Comparison of ENCODE assay signal across 8 cellular contexts in the genomic region with DNA sequence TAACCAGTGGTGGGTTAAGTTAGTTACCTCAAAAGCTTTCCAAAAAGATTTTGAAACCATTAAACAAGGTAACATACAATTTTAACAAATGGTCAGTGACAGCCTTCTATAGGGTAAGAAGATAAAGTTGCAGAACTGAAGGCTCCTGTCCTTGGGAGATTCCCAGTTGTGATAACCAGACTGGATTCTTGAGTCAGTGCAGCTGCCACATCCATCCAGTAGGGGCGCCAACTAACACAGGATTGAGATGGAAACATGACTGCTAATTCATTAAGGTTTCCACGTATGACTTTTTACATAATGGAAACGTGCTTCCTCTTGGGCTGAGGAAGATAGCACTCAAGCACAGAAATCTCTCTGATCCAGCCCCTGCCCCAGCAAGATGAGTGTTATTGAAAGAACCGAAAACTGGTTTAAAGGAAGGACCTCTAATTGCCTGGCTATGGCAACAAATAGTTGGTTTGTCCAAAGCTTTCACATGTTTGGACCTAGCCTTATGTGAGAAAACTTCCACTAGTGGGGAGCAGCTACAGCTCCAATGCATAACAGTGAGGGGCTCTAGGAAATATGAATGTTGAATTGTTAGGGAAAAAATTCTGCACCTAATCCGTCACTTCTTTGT.
DNase-seq lines count a peak whose midpoint lies in the region; ATAC-seq and TF ChIP-seq lines count a peak whose summit lies in the region.

No MANE protein-coding gene starts in this region.

- in situ Hi-C loops in G401 (cut with HindIII; ENCODE audit: low sequenced_read_pairs): no loop called here

- H3K27ac Mint-ChIP-seq in HFFc6 (no peak overlapping the region), activated B cell treated with CpG ODN at 0.5 μM for 24 hours (no peak overlapping the region)

- DNase-seq in ELF-1 (ENCODE audit: low read depth, low spot score) (peak; percentile 32), HFFc6 (peak; percentile 13), activated B cell treated with CpG ODN at 0.5 μM for 24 hours (no peak), lower lobe of right lung (no peak), C1 segment of cervical spinal cord (lab: John Stamatoyannopoulos, UW) (no peak), G401 (ENCODE audit: low spot score) (no peak)
- DNase-seq in NK-92 treated with Interleukin-12 subunit alpha and Interleukin-12 subunit beta, amount 100 ng/mL, for 24 hours (lab: John Stamatoyannopoulos, UW): no peak

- TF ChIP-seq CTCF in HFFc6 (IDR thresholded peaks at IDR 0.05): peak; percentile 79
- no peak for TF ChIP-seq CTCF in activated B cell treated with CpG ODN at 0.5 μM for 24 hours (IDR thresholded peaks at IDR 0.05)
- TF ChIP-seq CTCF in lower lobe of right lung (IDR thresholded peaks at IDR 0.05): peak; percentile 46

- intact Hi-C loops in activated B cell treated with CpG ODN at 0.5 μM for 24 hours (cut with micrococcal nuclease) (loop anchor here (1.0 to 2.0 kb wide), 2 partner anchors 151 to 269 kb away; a partner anchor contains a TSS), lower lobe of right lung (cut with DNase I) (no loop called here)

- peaks cover 5% of the 10 kb centered on the region for H3K36me3 Mint-ChIP-seq in HFFc6 (ENCODE audit: low read depth)
- no peaks in the 10 kb centered on the region for H3K36me3 Mint-ChIP-seq in activated B cell treated with CpG ODN at 0.5 μM for 24 hours (ENCODE audit: low read depth)

- no peaks in the 10 kb centered on the region for H3K27me3 ChIP-seq in lower lobe of right lung (ENCODE audit: low read depth)

- H3K4me3 Mint-ChIP-seq in HFFc6: no peak overlapping the region
- no peak overlapping the region for H3K4me3 Mint-ChIP-seq in activated B cell treated with CpG ODN at 0.5 μM for 24 hours

- no peak overlapping the region for H3K27ac ChIP-seq in lower lobe of right lung

- H3K4me1 ChIP-seq in lower lobe of right lung: no peaks in the 10 kb centered on the region

- H3K4me1 Mint-ChIP-seq in HFFc6 (ENCODE audit: low read depth) (peaks cover 12% of the 10 kb centered on the region), activated B cell treated with CpG ODN at 0.5 μM for 24 hours (no peaks in the 10 kb centered on the region)

- POLR2A ChIA-PET in activated B cell treated with CpG ODN at 0.5 μM for 24 hours (lab: Charles Lee): interaction anchor here (0.6 to 1.3 kb wide), 2 partner anchors 33 to 34 kb away, joined by 3 read pairs; no protein-coding TSS in a partner anchor

- H3K9me3 ChIP-seq in lower lobe of right lung: no peaks in the 10 kb centered on the region

- H3K9me3 Mint-ChIP-seq in HFFc6 (no peaks in the 10 kb centered on the region), activated B cell treated with CpG ODN at 0.5 μM for 24 hours (peaks cover 2% of the 10 kb centered on the region)

- ATAC-seq in activated B cell treated with CpG ODN at 0.5 μM for 24 hours (ENCODE audit: low read depth) (peak; percentile 47), lower lobe of right lung (no peak), GM18861 (IDR thresholded peaks at IDR 0.05; ENCODE audit: unreplicated experiment) (no peak)

- H3K4me3 ChIP-seq in lower lobe of right lung: no peak overlapping the region

- H3K27me3 Mint-ChIP-seq in HFFc6 (ENCODE audit: insufficient read depth): no peaks in the 10 kb centered on the region; the same call in 1 of the 2 replicates
- H3K27me3 Mint-ChIP-seq in activated B cell treated with CpG ODN at 0.5 μM for 24 hours: no peaks in the 10 kb centered on the region

- no peaks in the 10 kb centered on the region for H3K36me3 ChIP-seq in lower lobe of right lung

- CTCF ChIA-PET in activated B cell treated with CpG ODN at 0.5 μM for 24 hours (lab: Charles Lee): interaction anchor here (0.9 to 2.0 kb wide), 3 partner anchors 150 to 271 kb away, joined by 3 to 9 read pairs (median 3); a partner anchor contains a TSS

Comparison
In these comparisons a context has a peak if more than half of its experiments do, and no peak if none do; other contexts are left out.
1. DNase-seq: peak in ELF-1 (single experiment) and HFFc6 (single experiment); none in activated B cell treated with CpG ODN at 0.5 μM for 24 hours (single experiment), lower lobe of right lung (single experiment), C1 segment of cervical spinal cord (0 of 14), NK-92 treated with Interleukin-12 subunit alpha and Interleukin-12 subunit beta, amount 100 ng/mL, for 24 hours (single experiment) and G401 (single experiment).